Comparison of ENCODE assay signal across 23 cellular contexts in the genomic region with DNA sequence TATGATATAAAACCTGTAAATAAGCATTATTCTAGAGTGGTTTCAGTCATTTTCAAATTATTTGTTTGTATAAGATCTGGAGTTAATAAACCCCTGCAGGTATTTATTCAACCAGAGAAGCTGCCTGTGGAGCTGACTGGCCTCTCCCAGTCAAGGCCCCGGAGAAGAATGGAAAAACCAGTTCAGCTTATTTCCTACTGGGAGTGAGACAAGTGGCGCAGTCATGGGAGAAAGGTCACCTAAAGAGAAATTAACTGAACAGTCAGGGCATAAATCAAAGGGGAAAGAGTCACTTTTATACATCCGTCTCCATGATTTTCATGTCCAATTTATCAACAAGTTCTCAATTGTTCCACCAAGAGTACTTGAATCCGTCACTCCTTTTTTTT.
DNase-seq lines count a peak whose midpoint lies in the region; ATAC-seq and TF ChIP-seq lines count a peak whose summit lies in the region.
"Had no signal": no experiment of that assay in that cellular context is flagged by ENCODE, and none has a peak within 500 bp of the region (broad histone marks: within the 10 kb centered on the region; RNA-seq: fewer than 3 reads in every experiment).

No MANE protein-coding gene starts in this region.

- H3K27me3 ChIP-seq in mucosa of rectum (ENCODE audit: control insufficient read depth in 2 of 2, insufficient read depth in 2 of 2, low read length in 2 of 2): no peaks in the 10 kb centered on the region
- H3K27me3 ChIP-seq in uterus: no peaks in the 10 kb centered on the region
- H3K27me3 ChIP-seq: adrenal gland, gastrocnemius medialis, pancreas, SJSA1 had no signal

- peaks cover 2 to 26% of the 10 kb centered on the region in 2 donors for H3K4me1 ChIP-seq in mucosa of rectum (ENCODE audit: control insufficient read depth in 2 of 2, insufficient read depth in 2 of 2, low read length in 2 of 2)
- H3K4me1 ChIP-seq in uterus: no peaks in the 10 kb centered on the region
- H3K4me1 ChIP-seq: adrenal gland, gastrocnemius medialis, pancreas, SJSA1 had no signal

- no peak for TF ChIP-seq POLR2A in uterus (IDR thresholded peaks at IDR 0.05)

- H3K36me3 ChIP-seq in mucosa of rectum (ENCODE audit: control insufficient read depth in 2 of 2, insufficient read depth in 2 of 2, low read length in 2 of 2): no peaks in the 10 kb centered on the region
- no peaks in the 10 kb centered on the region for H3K36me3 ChIP-seq in uterus
- H3K36me3 ChIP-seq: adrenal gland, gastrocnemius medialis, pancreas, SJSA1, thoracic aorta had no signal

- DNase-seq in COLO829 (ENCODE audit: low spot score) (peak; percentile 35), NCI-H146 treated with DMSO at 0.1 percent for 48 hours (lab: John Stamatoyannopoulos, UW; ENCODE audit: unreplicated experiment) (peak; percentile 30), cerebellar cortex (ENCODE audit: low spot score) (peak; percentile 12), uterus (no peak), HuH-7 (ENCODE audit: low spot score) (no peak)
- DNase-seq: activated CD4-positive, alpha-beta memory T cell treated with anti-CD3 and anti-CD28 coated beads for 36 hours; adrenal gland; DMS153; gastrocnemius medialis; H7; Karpas-422; kidney; naive thymus-derived CD8-positive, alpha-beta T cell; NCI-H1092; pancreas; T-helper 17 cell had no signal

- ATAC-seq in HG02588 (IDR thresholded peaks at IDR 0.05; ENCODE audit: unreplicated experiment): no peak
- ATAC-seq in activated CD4-positive, CD25-positive, alpha-beta regulatory T cell treated with anti-CD3 and anti-CD28 coated beads, Interleukin-2, amount 50 U/mL, for 24 hours: no peak
- ATAC-seq: gastrocnemius medialis; naive thymus-derived CD8-positive, alpha-beta T cell; pancreas; sciatic nerve; stimulated activated effector memory CD8-positive, alpha-beta T cell treated with anti-CD3 and anti-CD28 coated beads, Interleukin-12 subunit alpha, Interleukin-12 subunit beta, amount 100 ng/mL, for 72 hours; T-helper 17 cell had no signal

- H3K27ac ChIP-seq in mucosa of rectum (ENCODE audit: low read depth in 2 of 2, low read length in 2 of 2) (peak overlapping the region; percentile 52 to 72), uterus (no peak overlapping the region)
- H3K27ac ChIP-seq: adrenal gland, gastrocnemius medialis, pancreas, SJSA1, thoracic aorta had no signal

- intact Hi-C loops in uterus (cut with DNase I; ENCODE audit: low total_unique reads): no loop called here

- H3K9me3 ChIP-seq in mucosa of rectum (ENCODE audit: control insufficient read depth in 2 of 2, low read length in 2 of 2) (no peaks in the 10 kb centered on the region), uterus (no peaks in the 10 kb centered on the region)
- H3K9me3 ChIP-seq: adrenal gland, gastrocnemius medialis, pancreas, SJSA1, thoracic aorta had no signal

- H3K4me3 ChIP-seq in mucosa of rectum (ENCODE audit: low read length in 2 of 2): no peak overlapping the region
- H3K4me3 ChIP-seq in uterus: no peak overlapping the region
- H3K4me3 ChIP-seq: adrenal gland, gastrocnemius medialis, pancreas, SJSA1, thoracic aorta had no signal

- no peak for TF ChIP-seq CTCF in uterus (IDR thresholded peaks at IDR 0.05)

- no peak overlapping the region for H3K9ac ChIP-seq in mucosa of rectum (ENCODE audit: low read depth in 1 of 2, low read length in 2 of 2)

Comparison
In these comparisons a context has a peak if more than half of its experiments do, and no peak if none do; other contexts are left out.
1. DNase-seq: peak in COLO829 (single experiment), NCI-H146 treated with DMSO at 0.1 percent for 48 hours (single experiment) and cerebellar cortex (single experiment); none in uterus (0 of 2) and HuH-7 (single experiment).
2. H3K27ac ChIP-seq: peak in mucosa of rectum (2 of 2); none in uterus (0 of 2).